Comparison of ENCODE assay signal across 20 cellular contexts in genomic region chr17:40926341-40926740, GRCh38. TPM values are rescaled to one million over a fixed set of nuclear protein-coding genes. Genes with fewer than 3 reads are reported as not detected.
DNase-seq lines count a peak whose midpoint lies in the region; ATAC-seq and TF ChIP-seq lines count a peak whose summit lies in the region.
"Had no signal": no experiment of that assay in that cellular context is flagged by ENCODE, and none has a peak within 500 bp of the region (broad histone marks: within the 10 kb centered on the region; RNA-seq: fewer than 3 reads in every experiment).

No MANE protein-coding gene starts in this region.

- H4K20me1 ChIP-seq in SK-N-SH (ENCODE audit: insufficient read depth): no peaks in the 10 kb centered on the region
- H4K20me1 ChIP-seq: BLaER1 treated with 17β-estradiol and CSF1 and Interleukin-3, amounts not matched to agents 10 nM and 100 nM had no signal

- no peaks in the 10 kb centered on the region; a peak in 1 of 4 replicates for H3K4me1 ChIP-seq in SK-N-SH (ENCODE audit: control insufficient read depth in 1 of 2, insufficient read depth in 2 of 2, low read depth in 1 of 2, low read length in 1 of 2)

- ATAC-seq in SK-N-SH treated with all-trans-retinoic acid at 6 μM for 48 hours: no peak
- no peak for ATAC-seq in GM21381 (IDR thresholded peaks at IDR 0.05; ENCODE audit: unreplicated experiment)
- ATAC-seq in HG02870 (IDR thresholded peaks at IDR 0.05; ENCODE audit: unreplicated experiment): no peak
- ATAC-seq: HCT116, Right ventricle myocardium inferior had no signal

- H3K27me3 ChIP-seq in SK-N-SH (ENCODE audit: insufficient read depth): peaks cover 51% of the 10 kb centered on the region
- H3K27me3 ChIP-seq: BLaER1 treated with 17β-estradiol and CSF1 and Interleukin-3, amounts not matched to agents 10 nM and 100 nM had no signal

- TF ChIP-seq CTCF in SK-N-SH (IDR thresholded peaks at IDR 0.05): no peak

- no peaks in the 10 kb centered on the region for H3F3A ChIP-seq in SK-N-SH (replicated peaks; ENCODE audit: insufficient read depth)

- POLR2A ChIA-PET in SK-N-SH (lab: Yijun Ruan, JAX): no interaction called here

- TF ChIP-seq EP300 in SK-N-SH (IDR thresholded peaks at IDR 0.05; ENCODE audit: borderline replicate concordance in 1 of 2, low read depth in 1 of 2, low read length in 1 of 2): no peak

- H3K4me2 ChIP-seq in SK-N-SH: 0 out of 2 replicates have a peak overlapping the region, but pooled peaks have one; percentile 53
- H3K4me2 ChIP-seq: BLaER1 treated with 17β-estradiol and CSF1 and Interleukin-3, amounts not matched to agents 10 nM and 100 nM had no signal

- DNase-seq in SK-N-SH (no peak), SK-N-MC (ENCODE audit: low read depth, low spot score) (no peak), iPS-NIHi7 (ENCODE audit: extremely low spot score) (peak; percentile 36), COR-L47 (lab: John Stamatoyannopoulos, UW) (no peak), anterior cingulate cortex (lab: John Stamatoyannopoulos, UW) (no peak)
- DNase-seq: ACHN; CD4-positive, alpha-beta memory T cell; NCI-H1694 treated with DMSO at 0.1 percent for 48 hours; NCI-H2081 treated with DMSO at 0.1 percent for 48 hours; NCI-H2171 treated with DMSO at 0.1 percent for 48 hours; NCI-H446; NCI-H526 had no signal

- H3K9ac ChIP-seq in SK-N-SH (no peak overlapping the region), SK-N-MC (ENCODE audit: insufficient read length) (peak overlapping the region; percentile 61)
- H3K9ac ChIP-seq: BLaER1 treated with 17β-estradiol and CSF1 and Interleukin-3, amounts not matched to agents 10 nM and 100 nM had no signal

- no peak for TF ChIP-seq RAD21 in SK-N-SH (IDR thresholded peaks at IDR 0.05; ENCODE audit: low read length)

- H3K27ac ChIP-seq in SK-N-SH (ENCODE audit: low read depth in 2 of 2, low read length in 1 of 2) (no peak overlapping the region), SK-N-MC (peak overlapping the region; percentile 14)
- H3K27ac ChIP-seq: 22Rv1; BLaER1 treated with 17β-estradiol and CSF1 and Interleukin-3, amounts not matched to agents 10 nM and 100 nM had no signal

- H3K36me3 ChIP-seq in SK-N-SH (replicated peaks in 1 of 2; ENCODE audit: control insufficient read depth in 1 of 2, insufficient read depth in 2 of 2, low read length in 1 of 2) (no peaks in the 10 kb centered on the region), SK-N-MC (ENCODE audit: insufficient read depth, low read length) (no peaks in the 10 kb centered on the region)
- H3K36me3 ChIP-seq: BLaER1 treated with 17β-estradiol and CSF1 and Interleukin-3, amounts not matched to agents 10 nM and 100 nM had no signal

- H3K9me2 ChIP-seq in SK-N-SH: no peaks in the 10 kb centered on the region

- H3K79me2 ChIP-seq in SK-N-SH (ENCODE audit: insufficient read depth): no peaks in the 10 kb centered on the region

- CTCF ChIA-PET in SK-N-SH (lab: Yijun Ruan, JAX): interaction anchor here (0.8 kb wide), 1 partner anchor 622 kb away, joined by 3 read pairs; no protein-coding TSS in a partner anchor

- H2AFZ ChIP-seq in SK-N-SH (ENCODE audit: low read depth): no peak overlapping the region

- WGBS in SK-N-SH (ENCODE audit: low lambda C conversion rate): 13% methylated on average over 7 of the region's 8 CpGs

- H3K4me3 ChIP-seq in SK-N-SH (ENCODE audit: low read depth in 2 of 2, low read length in 1 of 2) (no peak overlapping the region), SK-N-MC (peak overlapping the region; percentile 65)
- H3K4me3 ChIP-seq: BLaER1 treated with 17β-estradiol and CSF1 and Interleukin-3, amounts not matched to agents 10 nM and 100 nM had no signal

- H3K9me3 ChIP-seq in SK-N-SH (no peaks in the 10 kb centered on the region), SK-N-MC (ENCODE audit: low read depth, low read length) (no peaks in the 10 kb centered on the region)
- H3K9me3 ChIP-seq: BLaER1 treated with 17β-estradiol and CSF1 and Interleukin-3, amounts not matched to agents 10 nM and 100 nM had no signal

TF ChIP-seq in SK-N-SH, 30 proteins besides CTCF, POLR2A, EP300 and RAD21 (continues in another document):
- TF ChIP-seq EZH2phosphoT487 (IDR thresholded peaks at IDR 0.05; ENCODE audit: borderline replicate concordance, low read depth) (no peak), POLR2AphosphoS5 (IDR thresholded peaks at IDR 0.05; ENCODE audit: low read depth, low read length) (no peak), ELF1 (IDR thresholded peaks at IDR 0.05) (no peak), MXI1 (IDR thresholded peaks at IDR 0.05; ENCODE audit: low read depth, low read length) (no peak), NFIC (IDR thresholded peaks at IDR 0.05; ENCODE audit: borderline replicate concordance) (no peak), RFX5 (IDR thresholded peaks at IDR 0.05; ENCODE audit: low read length) (no peak), TEAD4 (IDR thresholded peaks at IDR 0.05; ENCODE audit: borderline replicate concordance, insufficient read depth) (no peak)

TF ChIP-seq in SK-N-SH treated with all-trans-retinoic acid at 6 μM for 48 hours, 23 proteins besides CTCF, POLR2A, EP300 and RAD21 (continues in another document):
- TF ChIP-seq OSR1 (CRISPR knock-in tag; IDR thresholded peaks at IDR 0.05): no peak
- no peak for TF ChIP-seq POU6F1 (CRISPR knock-in tag; IDR thresholded peaks at IDR 0.05; ENCODE audit: borderline replicate concordance, low read depth)
- no peak for TF ChIP-seq ESRRG (CRISPR knock-in tag; IDR thresholded peaks at IDR 0.05)
- TF ChIP-seq PPARA (CRISPR knock-in tag; IDR thresholded peaks at IDR 0.05; ENCODE audit: borderline replicate concordance): no peak
- no peak for TF ChIP-seq ZNF8 (CRISPR knock-in tag; IDR thresholded peaks at IDR 0.05)
- TF ChIP-seq CSDC2 (CRISPR knock-in tag; IDR thresholded peaks at IDR 0.05): no peak
- no peak for TF ChIP-seq TCF4 (CRISPR knock-in tag; IDR thresholded peaks at IDR 0.05; ENCODE audit: borderline replicate concordance)
- TF ChIP-seq ZFP3 (CRISPR knock-in tag; IDR thresholded peaks at IDR 0.05): no peak
- TF ChIP-seq ISL1 (CRISPR knock-in tag; IDR thresholded peaks at IDR 0.05): no peak
- TF ChIP-seq ZNF565 (CRISPR knock-in tag; conservative IDR thresholded peaks at IDR 0.05; ENCODE audit: low read depth): no peak
- TF ChIP-seq ARNTL (CRISPR knock-in tag; IDR thresholded peaks at IDR 0.05; ENCODE audit: borderline replicate concordance, low read depth): no peak
- TF ChIP-seq ZFP30 (CRISPR knock-in tag; IDR thresholded peaks at IDR 0.05): no peak
- TF ChIP-seq CSRNP3 (CRISPR knock-in tag; IDR thresholded peaks at IDR 0.05): no peak
- no peak for TF ChIP-seq SNAI2 (CRISPR knock-in tag; IDR thresholded peaks at IDR 0.05)
- no peak for TF ChIP-seq ZNF70 (CRISPR knock-in tag; IDR thresholded peaks at IDR 0.05)

RNA-seq across cellular contexts. Expression of gene KRT23, which starts 11.1 kb away (rescaled TPM):
- polyA plus RNA-seq in SK-N-SH (2012; rRNA removed): not detected in 2 replicates
- polyA plus RNA-seq in SK-N-SH (2012; cell fraction: cytosol; rRNA removed): not detected in 2 replicates
- not detected in 2 replicates for polyA plus RNA-seq in SK-N-SH (2012; cell fraction: nucleus; rRNA removed)
- polyA plus RNA-seq: IgD-negative memory B cell had no signal

RNA-seq across cellular contexts. Expression of gene KRT39, which starts 40.4 kb away (rescaled TPM):
- not detected in 2 replicates for polyA plus RNA-seq in SK-N-SH (2012; rRNA removed)
- not detected in 2 replicates for polyA plus RNA-seq in SK-N-SH (2012; cell fraction: cytosol; rRNA removed)
- not detected in 2 replicates for polyA plus RNA-seq in SK-N-SH (2012; cell fraction: nucleus; rRNA removed)
- polyA plus RNA-seq: CD4-positive, alpha-beta memory T cell; IgD-negative memory B cell had no signal

RNA-seq across cellular contexts. Expression of gene KRT20, which starts 41.3 kb away (rescaled TPM):
- polyA plus RNA-seq in SK-N-SH (2012; rRNA removed): not detected in 2 replicates
- not detected in 2 replicates for polyA plus RNA-seq in SK-N-SH (2012; cell fraction: cytosol; rRNA removed)
- not detected in 2 replicates for polyA plus RNA-seq in SK-N-SH (2012; cell fraction: nucleus; rRNA removed)
- polyA plus RNA-seq: CD4-positive, alpha-beta memory T cell; IgD-negative memory B cell had no signal

RNA-seq across cellular contexts. Expression of gene KRT40, which starts 57.8 kb away (rescaled TPM):
- polyA plus RNA-seq in SK-N-SH (2012; rRNA removed): not detected in 2 replicates
- not detected in 2 replicates for polyA plus RNA-seq in SK-N-SH (2012; cell fraction: cytosol; rRNA removed)
- not detected in 2 replicates for polyA plus RNA-seq in SK-N-SH (2012; cell fraction: nucleus; rRNA removed)
- polyA plus RNA-seq: CD4-positive, alpha-beta memory T cell; IgD-negative memory B cell had no signal

RNA-seq across cellular contexts. Expression of gene KRT12, which starts 59.3 kb away (rescaled TPM):
- polyA plus RNA-seq in SK-N-SH (2012; rRNA removed): not detected in 2 replicates
- not detected in 2 replicates for polyA plus RNA-seq in SK-N-SH (2012; cell fraction: cytosol; rRNA removed)
- polyA plus RNA-seq in SK-N-SH (2012; cell fraction: nucleus; rRNA removed): not detected in 2 replicates
- polyA plus RNA-seq: CD4-positive, alpha-beta memory T cell; IgD-negative memory B cell had no signal
